28 cellular contexts compared by ENCODE assay signal in the genomic region with DNA sequence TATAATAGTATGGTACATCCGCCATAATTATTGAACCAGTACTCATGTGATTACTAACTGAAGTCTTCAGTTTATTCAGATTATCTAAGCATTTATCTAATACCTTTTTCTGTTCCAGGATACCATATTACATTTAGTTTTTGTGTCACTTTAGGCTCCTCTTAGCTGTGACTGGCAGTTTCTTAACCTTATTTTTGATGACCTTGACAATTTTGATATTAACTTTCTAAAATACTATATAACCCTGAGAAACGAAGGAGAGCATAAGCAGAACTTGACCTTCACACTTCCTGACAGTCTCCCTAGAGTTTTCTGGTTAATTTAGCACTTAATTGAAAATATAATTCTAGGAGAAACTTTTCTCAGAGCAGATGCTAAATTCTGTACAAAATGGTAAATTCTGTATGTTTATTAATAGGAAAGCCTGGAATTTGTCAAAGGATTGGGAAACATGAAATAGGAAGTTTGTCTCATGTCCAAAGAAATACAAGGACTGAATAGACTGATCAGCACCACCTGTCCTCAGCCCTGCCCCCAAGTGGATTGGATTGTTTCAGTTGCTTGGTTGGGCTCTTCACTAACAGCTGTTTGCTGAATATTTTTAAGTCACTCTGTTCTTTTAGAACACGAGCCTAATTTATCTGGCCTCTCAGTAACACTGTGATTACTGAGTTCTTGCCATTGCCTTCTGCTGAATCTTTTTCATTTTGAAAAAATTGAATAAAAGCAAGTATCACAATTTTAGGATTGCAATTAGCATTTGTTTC. TPM values are rescaled to one million over a fixed set of nuclear protein-coding genes. Genes with fewer than 3 reads are reported as not detected.
DNase-seq lines count a peak whose midpoint lies in the region; ATAC-seq and TF ChIP-seq lines count a peak whose summit lies in the region.
"Had no signal": no experiment of that assay in that cellular context is flagged by ENCODE, and none has a peak within 500 bp of the region (broad histone marks: within the 10 kb centered on the region; RNA-seq: fewer than 3 reads in every experiment).

No MANE protein-coding gene starts in this region.

- H3K9me3 ChIP-seq in smooth muscle cell (replicated peaks; ENCODE audit: low read depth) = no peaks in the 10 kb centered on the region
- H3K9me3 ChIP-seq: prostate gland, sigmoid colon, SJSA1, upper lobe of right lung had no signal

- POLR2A ChIA-PET in WTC11 (lab: Charles Lee) = interaction anchor here (0.7 kb wide), 1 partner anchor 86 kb away, joined by 4 read pairs; no protein-coding TSS in a partner anchor

- H4K20me1 ChIP-seq in smooth muscle cell (ENCODE audit: low read depth) = no peaks in the 10 kb centered on the region

- peaks cover 72% of the 10 kb centered on the region for H3K4me1 Mint-ChIP-seq in activated naive CD4-positive, alpha-beta T cell treated with anti-CD3 and anti-CD28 coated beads, Interleukin-2, amount 50 U/mL, for 24 hours
- peaks cover 11% of the 10 kb centered on the region for H3K4me1 Mint-ChIP-seq in WTC11

- H3K4me3 ChIP-seq in smooth muscle cell = no peak overlapping the region
- H3K4me3 ChIP-seq: GM23248, prostate gland, sigmoid colon, SJSA1, upper lobe of right lung had no signal

- peaks cover 24% of the 10 kb centered on the region for H3K27me3 ChIP-seq in smooth muscle cell (ENCODE audit: low read depth)

- peaks cover 45% of the 10 kb centered on the region for H3K36me3 Mint-ChIP-seq in activated naive CD4-positive, alpha-beta T cell treated with anti-CD3 and anti-CD28 coated beads, Interleukin-2, amount 50 U/mL, for 24 hours
- H3K36me3 Mint-ChIP-seq in WTC11 = peaks cover 5% of the 10 kb centered on the region

- peak overlapping the region; percentile 46 for H3K27ac Mint-ChIP-seq in activated naive CD4-positive, alpha-beta T cell treated with anti-CD3 and anti-CD28 coated beads, Interleukin-2, amount 50 U/mL, for 24 hours
- peak overlapping the region; percentile 81 for H3K27ac Mint-ChIP-seq in WTC11
- H3K27ac Mint-ChIP-seq: activated naive CD4-positive, alpha-beta T cell treated with anti-CD3 and anti-CD28 coated beads, Interleukin-2, amount 10 ng/mL, durations not matched to agents 7 days and 5 days; naive B cell; stimulated activated naive B cell treated with anti-CD40 and anti-IgM and Interleukin-4, amounts not matched to agents 10 μg/mL and 1 μg/mL and 100 μg/mL, for 72 hours had no signal

- 53% methylated on average over 3 of the region's 3 CpGs for WGBS in smooth muscle cell (ENCODE audit: low lambda C conversion rate)

- peak; percentile 34; the same call in 1 of the 2 replicates for ATAC-seq in WTC11
- ATAC-seq in GM19351 (IDR thresholded peaks at IDR 0.05; ENCODE audit: unreplicated experiment) = no peak
- ATAC-seq: left ventricle myocardium superior; stimulated activated naive B cell treated with anti-CD40 and anti-IgM and Interleukin-4, amounts not matched to agents 10 μg/mL and 1 μg/mL and 100 μg/mL, for 72 hours; upper lobe of right lung had no signal

- no peak overlapping the region for H3K4me2 ChIP-seq in smooth muscle cell

- H2AFZ ChIP-seq in smooth muscle cell (ENCODE audit: low read depth) = no peak overlapping the region
- H2AFZ ChIP-seq: GM23248 had no signal

- no peaks in the 10 kb centered on the region for H3K79me2 ChIP-seq in smooth muscle cell (ENCODE audit: low read depth)

- H3K9me3 Mint-ChIP-seq in activated naive CD4-positive, alpha-beta T cell treated with anti-CD3 and anti-CD28 coated beads, Interleukin-2, amount 50 U/mL, for 24 hours = no peaks in the 10 kb centered on the region
- H3K9me3 Mint-ChIP-seq in WTC11 = no peaks in the 10 kb centered on the region
- H3K9me3 Mint-ChIP-seq: activated naive CD4-positive, alpha-beta T cell treated with anti-CD3 and anti-CD28 coated beads, Interleukin-2, amount 10 ng/mL, durations not matched to agents 7 days and 5 days; IgD-negative memory B cell; naive B cell; stimulated activated naive B cell treated with anti-CD40 and anti-IgM and Interleukin-4, amounts not matched to agents 10 μg/mL and 1 μg/mL and 100 μg/mL, for 72 hours had no signal

- H3K9ac ChIP-seq in smooth muscle cell (ENCODE audit: low read depth) = no peak overlapping the region
- H3K9ac ChIP-seq: GM23248 had no signal

- DNase-seq in activated naive CD4-positive, alpha-beta T cell treated with anti-CD3 and anti-CD28 coated beads, Interleukin-2, amount 50 U/mL, for 16 hours = no peak
- DNase-seq in LHCN-M2 (ENCODE audit: low read depth) (peak; percentile 40), WTC11 (ENCODE audit: low spot score) (no peak), HK-2 (ENCODE audit: unreplicated experiment) (no peak), smooth muscle cell (lab: John Stamatoyannopoulos, UW; ENCODE audit: unreplicated experiment) (no peak)
- DNase-seq: activated CD4-positive, alpha-beta T cell treated with anti-CD3 and anti-CD28 coated beads for 1 hour; activated naive CD4-positive, alpha-beta T cell treated with anti-CD3 and anti-CD28 coated beads, Interleukin-2, amount 10 ng/mL, durations not matched to agents 7 days and 5 days; activated T-cell treated with anti-CD3 and anti-CD28 coated beads, Interleukin-2, amount 50 U/mL, for 48 hours; aorta; effector CD4-positive, alpha-beta T cell; glutamatergic neuron; GM23248; islet precursor cell; left ventricle myocardium superior; naive B cell; NCI-H1092 treated with DMSO at 0.1 percent for 48 hours; NCI-H187 treated with DMSO at 0.1 percent for 48 hours; sigmoid colon; stimulated activated CD4-positive, alpha-beta T cell treated with anti-CD3 and anti-CD28 coated beads, Interleukin-15, amount 100 ng/mL, for 24 hours; stimulated activated naive B cell treated with anti-CD40 and anti-IgM and Interleukin-4, amounts not matched to agents 10 μg/mL and 1 μg/mL and 100 μg/mL, for 72 hours; T-helper 1 cell; upper lobe of right lung had no signal

- no peaks in the 10 kb centered on the region for H3F3A ChIP-seq in smooth muscle cell (ENCODE audit: low read depth)

- H3K36me3 ChIP-seq in smooth muscle cell (ENCODE audit: low read depth) = no peaks in the 10 kb centered on the region
- H3K36me3 ChIP-seq: prostate gland, sigmoid colon, SJSA1, upper lobe of right lung had no signal

- H3K4me1 ChIP-seq in smooth muscle cell (ENCODE audit: low read depth) = peaks cover 3% of the 10 kb centered on the region
- H3K4me1 ChIP-seq: prostate gland had no signal

- peak overlapping the region; percentile 42 for H3K4me3 Mint-ChIP-seq in activated naive CD4-positive, alpha-beta T cell treated with anti-CD3 and anti-CD28 coated beads, Interleukin-2, amount 50 U/mL, for 24 hours
- H3K4me3 Mint-ChIP-seq in WTC11 = no peak overlapping the region
- H3K4me3 Mint-ChIP-seq: activated naive CD4-positive, alpha-beta T cell treated with anti-CD3 and anti-CD28 coated beads, Interleukin-2, amount 10 ng/mL, durations not matched to agents 7 days and 5 days; stimulated activated naive B cell treated with anti-CD40 and anti-IgM and Interleukin-4, amounts not matched to agents 10 μg/mL and 1 μg/mL and 100 μg/mL, for 72 hours had no signal

- TF ChIP-seq CTCF in WTC11 (IDR thresholded peaks at IDR 0.05) (no peak), smooth muscle cell (IDR thresholded peaks at IDR 0.05; ENCODE audit: borderline replicate concordance, insufficient read depth, poor library complexity, severe bottlenecking) (no peak)

- H3K27me3 Mint-ChIP-seq in activated naive CD4-positive, alpha-beta T cell treated with anti-CD3 and anti-CD28 coated beads, Interleukin-2, amount 50 U/mL, for 24 hours = no peaks in the 10 kb centered on the region
- no peaks in the 10 kb centered on the region for H3K27me3 Mint-ChIP-seq in WTC11 (ENCODE audit: low read depth)
- H3K27me3 Mint-ChIP-seq: activated naive CD4-positive, alpha-beta T cell treated with anti-CD3 and anti-CD28 coated beads, Interleukin-2, amount 10 ng/mL, durations not matched to agents 7 days and 5 days; IgD-negative memory B cell; naive B cell; stimulated activated naive B cell treated with anti-CD40 and anti-IgM and Interleukin-4, amounts not matched to agents 10 μg/mL and 1 μg/mL and 100 μg/mL, for 72 hours had no signal

- H3K27ac ChIP-seq in smooth muscle cell (ENCODE audit: low read depth) = no peak overlapping the region
- H3K27ac ChIP-seq: C4-2B, GM23248, prostate gland, sigmoid colon, SJSA1, upper lobe of right lung had no signal

- CTCF ChIA-PET in WTC11 (lab: Charles Lee) = no interaction called here

TF ChIP-seq in WTC11, 78 proteins besides CTCF, POLR2A, EP300 and RAD21 (continues in another document):
- TF ChIP-seq, protein P1, sequence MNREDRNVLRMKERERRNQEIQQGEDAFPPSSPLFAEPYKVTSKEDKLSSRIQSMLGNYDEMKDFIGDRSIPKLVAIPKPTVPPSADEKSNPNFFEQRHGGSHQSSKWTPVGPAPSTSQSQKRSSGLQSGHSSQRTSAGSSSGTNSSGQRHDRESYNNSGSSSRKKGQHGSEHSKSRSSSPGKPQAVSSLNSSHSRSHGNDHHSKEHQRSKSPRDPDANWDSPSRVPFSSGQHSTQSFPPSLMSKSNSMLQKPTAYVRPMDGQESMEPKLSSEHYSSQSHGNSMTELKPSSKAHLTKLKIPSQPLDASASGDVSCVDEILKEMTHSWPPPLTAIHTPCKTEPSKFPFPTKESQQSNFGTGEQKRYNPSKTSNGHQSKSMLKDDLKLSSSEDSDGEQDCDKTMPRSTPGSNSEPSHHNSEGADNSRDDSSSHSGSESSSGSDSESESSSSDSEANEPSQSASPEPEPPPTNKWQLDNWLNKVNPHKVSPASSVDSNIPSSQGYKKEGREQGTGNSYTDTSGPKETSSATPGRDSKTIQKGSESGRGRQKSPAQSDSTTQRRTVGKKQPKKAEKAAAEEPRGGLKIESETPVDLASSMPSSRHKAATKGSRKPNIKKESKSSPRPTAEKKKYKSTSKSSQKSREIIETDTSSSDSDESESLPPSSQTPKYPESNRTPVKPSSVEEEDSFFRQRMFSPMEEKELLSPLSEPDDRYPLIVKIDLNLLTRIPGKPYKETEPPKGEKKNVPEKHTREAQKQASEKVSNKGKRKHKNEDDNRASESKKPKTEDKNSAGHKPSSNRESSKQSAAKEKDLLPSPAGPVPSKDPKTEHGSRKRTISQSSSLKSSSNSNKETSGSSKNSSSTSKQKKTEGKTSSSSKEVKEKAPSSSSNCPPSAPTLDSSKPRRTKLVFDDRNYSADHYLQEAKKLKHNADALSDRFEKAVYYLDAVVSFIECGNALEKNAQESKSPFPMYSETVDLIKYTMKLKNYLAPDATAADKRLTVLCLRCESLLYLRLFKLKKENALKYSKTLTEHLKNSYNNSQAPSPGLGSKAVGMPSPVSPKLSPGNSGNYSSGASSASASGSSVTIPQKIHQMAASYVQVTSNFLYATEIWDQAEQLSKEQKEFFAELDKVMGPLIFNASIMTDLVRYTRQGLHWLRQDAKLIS (CRISPR knock-in tag; IDR thresholded peaks at IDR 0.05; ENCODE audit: borderline replicate concordance) = no peak
- TF ChIP-seq IRF2 (CRISPR knock-in tag; IDR thresholded peaks at IDR 0.05; ENCODE audit: borderline replicate concordance, low read depth) = no peak

RNA-seq across cellular contexts. Expression of a gene that starts 6.0 kb away (rescaled TPM):
- total RNA-seq in LHCN-M2 (2014; rRNA removed) (not detected in 2 replicates), WTC11 (2021) (17.9 to 23.1 TPM (median 20.2 TPM) in 3 replicates), smooth muscle cell (1.7 and 3.9 TPM in 2 replicates)
- 0.04 TPM for polyA plus RNA-seq in LHCN-M2 (2012)
- polyA plus RNA-seq in smooth muscle cell = 0.43 and 0.74 TPM in 2 replicates
- total RNA-seq: GM23248, SJSA1 had no signal
- polyA plus RNA-seq: GM23248 had no signal
